In the genomic region with DNA sequence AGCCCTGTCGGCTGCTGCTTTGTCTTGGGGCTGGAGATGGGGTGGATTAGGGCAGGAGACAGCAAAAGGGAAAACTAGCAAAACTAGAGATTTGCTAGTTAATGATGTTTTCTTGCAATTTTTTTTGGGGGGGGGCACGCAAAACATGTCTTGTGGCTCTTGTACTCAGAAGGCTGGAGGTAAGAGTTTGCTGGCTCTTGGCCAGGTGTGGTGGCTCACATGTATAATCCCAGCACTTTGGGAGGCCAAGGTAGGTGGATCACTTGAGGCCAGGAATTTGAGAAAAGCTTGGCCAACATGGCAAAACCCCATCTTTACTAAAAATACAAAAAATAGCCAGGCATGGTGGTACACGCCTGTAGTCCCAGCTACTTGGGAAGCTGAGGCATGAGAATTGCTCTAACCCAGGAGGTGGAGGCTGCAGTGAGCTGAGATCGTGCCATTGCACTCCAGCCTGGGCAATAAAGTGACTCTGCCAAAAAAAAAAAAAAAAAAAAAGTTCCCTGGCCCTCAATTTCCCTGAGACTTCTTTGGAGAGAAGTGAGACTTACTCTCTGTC, we compare ENCODE assay signal across 1 cellular context.
TF ChIP-seq lines count a peak whose summit lies in the region.

No MANE protein-coding gene starts in this region.

TF ChIP-seq in HEK293T, 16 proteins besides CTCF, POLR2A, EP300 and RAD21:
- peak; percentile 61; the same call in 1 of the 2 replicates for TF ChIP-seq ZNF384 (IDR thresholded peaks at IDR 0.05)
